ENCODE assay signal across 6 cellular contexts in the genomic region with DNA sequence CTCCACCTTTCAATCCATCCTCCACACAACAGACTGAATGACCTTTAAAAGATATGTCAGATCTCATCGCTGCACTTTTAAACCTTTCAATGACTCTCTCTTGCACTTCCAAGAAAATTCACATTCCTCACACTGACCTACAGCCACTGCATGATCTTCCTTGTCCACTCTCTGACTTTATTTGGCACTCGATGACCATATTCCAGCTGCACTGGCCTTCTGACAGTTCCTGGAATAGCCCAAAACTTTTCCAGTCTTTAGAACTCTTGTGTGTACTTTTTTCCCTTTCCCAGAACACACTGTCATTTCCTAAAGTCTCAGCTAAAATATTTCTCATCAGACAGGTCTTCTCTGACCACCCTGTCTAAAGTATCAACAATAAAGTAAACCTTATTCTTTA.
"Had no signal": no experiment of that assay in that cellular context is flagged by ENCODE, and none has a peak within 500 bp of the region (broad histone marks: within the 10 kb centered on the region; RNA-seq: fewer than 3 reads in every experiment).

No MANE protein-coding gene starts in this region.

- ATAC-seq: K562 had no signal

- H3K27ac ChIP-seq: GM23248 had no signal

- DNase-seq: GM23248, H9, HCEC 1CT, IMR-90, KG1 had no signal

- H3K4me3 Mint-ChIP-seq: H9 had no signal

- H3K4me3 ChIP-seq: GM23248, K562 had no signal

- H3K9ac ChIP-seq: GM23248 had no signal

- H3K27ac Mint-ChIP-seq: H9 had no signal
